In genomic region chr1:53962395-53962794, GRCh38 we compare ENCODE assay signal across 10 cellular contexts. TPM values are rescaled to one million over a fixed set of nuclear protein-coding genes. Genes with fewer than 3 reads are reported as not detected.
"Had no signal": no experiment of that assay in that cellular context is flagged by ENCODE, and none has a peak within 500 bp of the region (broad histone marks: within the 10 kb centered on the region; RNA-seq: fewer than 3 reads in every experiment).

No MANE protein-coding gene starts in this region.

- FAIRE-seq: HepG2, HTR-8/SVneo had no signal

- ATAC-seq: HepG2 had no signal

- H3K9ac ChIP-seq: KMS-11 had no signal

- DNase-seq: IMR-90, KBM-7, KG1 had no signal

- H3K27ac ChIP-seq: HL-60, KMS-11 had no signal

- H3K4me2 ChIP-seq: KMS-11 had no signal

RNA-seq across cellular contexts. Expression of gene LDLRAD1, which starts 55.6 kb away (rescaled TPM):
- total RNA-seq: HT-29, HT1080, IMR-90 had no signal
- polyA plus RNA-seq: IgD-negative memory B cell, IMR-90 had no signal
